ENCODE assay signal across 8 cellular contexts in genomic region chr12:48795550-48796455, GRCh38. TPM values are rescaled to one million over a fixed set of nuclear protein-coding genes. Genes with fewer than 3 reads are reported as not detected.
DNase-seq lines count a peak whose midpoint lies in the region; ATAC-seq and TF ChIP-seq lines count a peak whose summit lies in the region.

No MANE protein-coding gene starts in this region.

- no peak overlapping the region for H4K5ac ChIP-seq in IMR-90 (ENCODE audit: low read depth, low read length)

- CTCF ChIA-PET in IMR-90 (lab: Yijun Ruan, JAX), result interaction anchor here (0.5 to 2.3 kb wide), 11 partner anchors 12 to 644 kb away, joined by 3 to 11 read pairs (median 4); no protein-coding TSS in a partner anchor

- H2BK20ac ChIP-seq in IMR-90 (ENCODE audit: low read depth, low read length), result peak overlapping the region; percentile 7; the same call in 1 of the 2 replicates

- ATAC-seq in IMR-90 (ENCODE audit: low read depth), result peak; percentile 97
- ATAC-seq in activated T-cell treated with anti-CD3 and anti-CD28 coated beads, Interleukin-2, amount 50 U/mL, for 4 hours, result peak; percentile 74 to 81
- peak; percentile 72 to 87 for ATAC-seq in natural killer cell treated with Interleukin-12 subunit alpha and Interleukin-12 subunit beta and Interleukin-15 and Interleukin-18, amount 100 ng/mL, for 72 hours

- H3K23ac ChIP-seq in IMR-90 (ENCODE audit: low read depth, low read length), result no peak overlapping the region

- no peak overlapping the region for H3K56ac ChIP-seq in IMR-90 (ENCODE audit: extremely low read depth, insufficient read depth, low read length)

- TF ChIP-seq CTCF in IMR-90 (conservative IDR thresholded peaks at IDR 0.05; ENCODE audit: low read depth, low read length) (peak; percentile 97), OCI-LY3 (IDR thresholded peaks at IDR 0.05; ENCODE audit: low read depth, low read length) (peak; percentile 95), transverse colon (IDR thresholded peaks at IDR 0.05) (peak; percentile 95 to 100 (median 98))

- peaks cover 1% of the 10 kb centered on the region for H3K4me1 Mint-ChIP-seq in activated T-cell treated with anti-CD3 and anti-CD28 coated beads, Interleukin-2, amount 50 U/mL, for 4 hours (ENCODE audit: low read depth)
- peaks cover 6 to 12% of the 10 kb centered on the region in 2 donors for H3K4me1 Mint-ChIP-seq in natural killer cell treated with Interleukin-12 subunit alpha and Interleukin-12 subunit beta and Interleukin-15 and Interleukin-18, amount 100 ng/mL, for 72 hours (ENCODE audit: low read depth in 2 of 2)

- H3K14ac ChIP-seq in IMR-90 (replicated peaks; ENCODE audit: low read depth, low read length), result no peak overlapping the region

- in situ Hi-C loops in IMR-90 (cut with MboI; ENCODE audit: low sequenced_read_pairs), result loop anchor here (5.0 to 25.0 kb wide), 2 partner anchors 44 to 259 kb away; partner anchors contain the start of gene OR8S1
- in situ Hi-C loops in transverse colon (cut with MboI; ENCODE audit: low pct_ligation_motif_present in 1 of 4, low pct_unique_long_range_greater_than_20kb in 1 of 4, low sequenced_read_pairs in 3 of 4), result loop anchor here in 2 of 4 donors (5.0 kb wide), 2 partner anchors 34 to 44 kb away; no protein-coding TSS in a partner anchor

- no peak overlapping the region for H2BK5ac ChIP-seq in IMR-90 (ENCODE audit: low read depth, low read length, poor library complexity, severe bottlenecking)

- POLR2A ChIA-PET in IMR-90 (lab: Charles Lee; ENCODE audit: unreplicated experiment), result interaction anchor here (0.5 kb wide), 1 partner anchor 56 kb away, joined by 3 read pairs; the partner anchor contains the start of gene DDX23

- no peaks in the 10 kb centered on the region for H3K36me3 Mint-ChIP-seq in activated T-cell treated with anti-CD3 and anti-CD28 coated beads, Interleukin-2, amount 50 U/mL, for 4 hours (ENCODE audit: insufficient read depth)
- H3K36me3 Mint-ChIP-seq in natural killer cell treated with Interleukin-12 subunit alpha and Interleukin-12 subunit beta and Interleukin-15 and Interleukin-18, amount 100 ng/mL, for 72 hours, result no peaks in the 10 kb centered on the region

- H4K91ac ChIP-seq in IMR-90 (ENCODE audit: insufficient read depth, low read depth, low read length), result no peak overlapping the region

- H3K27ac ChIP-seq in IMR-90 (ENCODE audit: insufficient read depth, low read length) (no peak overlapping the region), OCI-LY3 (ENCODE audit: low read length) (no peak overlapping the region), transverse colon (peak overlapping the region; percentile 74 to 85 (median 78))

- peak overlapping the region in 1 of 2 experiments; percentile 78; a peak in 2 of 4 replicates for H4K8ac ChIP-seq in IMR-90 (ENCODE audit: low read depth in 2 of 2, low read length in 2 of 2)

- intact Hi-C loops in IMR-90 (cut with micrococcal nuclease), result loop anchor here (1.0 to 5.0 kb wide), 4 partner anchors 15 to 179 kb away; partner anchors contain the start of gene KANSL2
- intact Hi-C loops in transverse colon (cut with DNase I; ENCODE audit: low total_unique reads), result loop anchor here (2.0 kb wide), 1 partner anchor 41 kb away; no protein-coding TSS in a partner anchor
- intact Hi-C loops in posterior vena cava (cut with DNase I), result loop anchor here (1.0 to 2.0 kb wide), 2 partner anchors 42 to 43 kb away; no protein-coding TSS in a partner anchor

- TF ChIP-seq RAD21 in IMR-90 (IDR thresholded peaks at IDR 0.05; ENCODE audit: low read length), result peak; percentile 94

- H3K18ac ChIP-seq in IMR-90 (ENCODE audit: low read depth, low read length), result no peak overlapping the region

- no TSS peak for BruUV-seq in IMR-90 (replicated peaks; lab: Mats Ljungman, UMichigan)

- no peak for TF ChIP-seq EP300 in transverse colon (IDR thresholded peaks at IDR 0.05; ENCODE audit: low read depth)

- H2AFZ ChIP-seq in IMR-90 (replicated peaks; ENCODE audit: low read length, poor library complexity) (peak overlapping the region; percentile 89), OCI-LY3 (ENCODE audit: low read depth, low read length) (peak overlapping the region; percentile 71)

- no peak overlapping the region for H3K9ac ChIP-seq in IMR-90 (ENCODE audit: low read depth, low read length)
- H3K9ac ChIP-seq in OCI-LY3 (ENCODE audit: low read length), result no peak overlapping the region

- H3K79me1 ChIP-seq in IMR-90 (ENCODE audit: low read depth in 1 of 2, low read length in 2 of 2), result no peaks in the 10 kb centered on the region

- 20% methylated on average over 1 of the region's 12 CpGs; no CpG with 5 or more reads in 1 of the 2 experiments for WGBS in IMR-90 (ENCODE audit: extremely low coverage in 2 of 2, insufficient read length in 1 of 2), 2 experiments
- 22 to 57% methylated on average over 2 to 12 of the region's 12 CpGs for WGBS in transverse colon (ENCODE audit: low coverage in 1 of 2), 2 donors

- H2BK120ac ChIP-seq in IMR-90 (ENCODE audit: low read depth, low read length), result no peak overlapping the region

- H3K9me3 Mint-ChIP-seq in activated T-cell treated with anti-CD3 and anti-CD28 coated beads, Interleukin-2, amount 50 U/mL, for 4 hours, result no peaks in the 10 kb centered on the region
- no peaks in the 10 kb centered on the region for H3K9me3 Mint-ChIP-seq in natural killer cell treated with Interleukin-12 subunit alpha and Interleukin-12 subunit beta and Interleukin-15 and Interleukin-18, amount 100 ng/mL, for 72 hours

- H3K4me2 ChIP-seq in IMR-90 (ENCODE audit: low read depth, low read length) (no peak overlapping the region), OCI-LY3 (ENCODE audit: low read length) (peak overlapping the region; percentile 62)

- peak overlapping the region; percentile 51; the same call in 1 of the 2 replicates for H3K4ac ChIP-seq in IMR-90 (ENCODE audit: low read depth, low read length)

- no peaks in the 10 kb centered on the region for H3K79me2 ChIP-seq in OCI-LY3 (ENCODE audit: low read length)

- no peak overlapping the region for H3K27ac Mint-ChIP-seq in natural killer cell treated with Interleukin-12 subunit alpha and Interleukin-12 subunit beta and Interleukin-15 and Interleukin-18, amount 100 ng/mL, for 72 hours

- H3K9me1 ChIP-seq in IMR-90 (ENCODE audit: insufficient read depth, low read length), result 0 out of 2 replicates have a peak, but pooled peaks cover 5% of the 10 kb centered on the region

- dilution Hi-C loops in IMR-90 (cut with HindIII; ENCODE audit: low sequenced_read_pairs, unreplicated experiment), result no loop called here

- peak overlapping the region; percentile 39; the same call in 1 of the 2 replicates for H2AK5ac ChIP-seq in IMR-90 (ENCODE audit: low read depth, low read length)

- no peak overlapping the region for H3K4me3 Mint-ChIP-seq in activated T-cell treated with anti-CD3 and anti-CD28 coated beads, Interleukin-2, amount 50 U/mL, for 4 hours
- no peak overlapping the region for H3K4me3 Mint-ChIP-seq in natural killer cell treated with Interleukin-12 subunit alpha and Interleukin-12 subunit beta and Interleukin-15 and Interleukin-18, amount 100 ng/mL, for 72 hours

- TF ChIP-seq POLR2A in IMR-90 (IDR thresholded peaks at IDR 0.05; ENCODE audit: low read depth, low read length), result peak; percentile 35; the same call in 1 of the 2 replicates
- TF ChIP-seq POLR2A in transverse colon (IDR thresholded peaks at IDR 0.05), result peak; percentile 45

- H3K36me3 ChIP-seq in IMR-90 (ENCODE audit: control insufficient read depth, insufficient read depth, low read length) (no peaks in the 10 kb centered on the region), OCI-LY3 (replicated peaks; ENCODE audit: low read depth, low read length) (no peaks in the 10 kb centered on the region), transverse colon (no peaks in the 10 kb centered on the region)

- H3K4me3 ChIP-seq in IMR-90 (ENCODE audit: insufficient read depth, low read depth, low read length) (no peak overlapping the region), OCI-LY3 (ENCODE audit: low read length) (peak overlapping the region; percentile 33; the same call in 1 of the 2 replicates), transverse colon (no peak overlapping the region)

- H3K9me3 ChIP-seq in IMR-90 (ENCODE audit: control insufficient read depth, insufficient read depth, low read length), result no peaks in the 10 kb centered on the region
- no peaks in the 10 kb centered on the region for H3K9me3 ChIP-seq in OCI-LY3 (ENCODE audit: insufficient read depth, low read length)
- H3K9me3 ChIP-seq in transverse colon, result no peaks in the 10 kb centered on the region

- H3K27me3 Mint-ChIP-seq in activated T-cell treated with anti-CD3 and anti-CD28 coated beads, Interleukin-2, amount 50 U/mL, for 4 hours (ENCODE audit: low read depth), result peaks cover 7% of the 10 kb centered on the region
- peaks cover 0 to 3% of the 10 kb centered on the region in 2 donors for H3K27me3 Mint-ChIP-seq in natural killer cell treated with Interleukin-12 subunit alpha and Interleukin-12 subunit beta and Interleukin-15 and Interleukin-18, amount 100 ng/mL, for 72 hours

- no peak overlapping the region for H2AK9ac ChIP-seq in IMR-90 (replicated peaks; ENCODE audit: low read depth, low read length, poor library complexity)

- H4K20me1 ChIP-seq in IMR-90 (ENCODE audit: insufficient read depth, low read length), result no peaks in the 10 kb centered on the region
- H4K20me1 ChIP-seq in OCI-LY3 (ENCODE audit: insufficient read depth, low read length), result no peaks in the 10 kb centered on the region

- DNase-seq in EL (peak; percentile 82), IMR-90 (peak; percentile 75), fibroblast of gingiva (ENCODE audit: low read depth) (peak; percentile 59), transverse colon (peak; percentile 84), posterior vena cava (ENCODE audit: low spot score) (no peak)
- DNase-seq in activated T-cell treated with anti-CD3 and anti-CD28 coated beads, Interleukin-2, amount 50 U/mL, for 4 hours, result peak; percentile 48
- DNase-seq in natural killer cell treated with Interleukin-12 subunit alpha and Interleukin-12 subunit beta and Interleukin-15 and Interleukin-18, amount 100 ng/mL, for 72 hours (ENCODE audit: low spot score), result peak; percentile 65

- H3K27me3 ChIP-seq in IMR-90 (ENCODE audit: control insufficient read depth, insufficient read depth, low read length) (no peaks in the 10 kb centered on the region), OCI-LY3 (ENCODE audit: low read depth, low read length) (no peaks in the 10 kb centered on the region), transverse colon (peaks cover 8% of the 10 kb centered on the region)

- H3K4me1 ChIP-seq in IMR-90 (ENCODE audit: control insufficient read depth, insufficient read depth, low read length) (no peaks in the 10 kb centered on the region), OCI-LY3 (ENCODE audit: low read length) (peaks cover 6% of the 10 kb centered on the region), transverse colon (peaks cover 0 to 51% (median 17%) of the 10 kb centered on the region in 4 donors)

- no peak overlapping the region for H2BK15ac ChIP-seq in IMR-90 (ENCODE audit: low read depth, low read length)

RNA-seq across cellular contexts. Expression of gene ADCY6, which starts 6.9 kb away (rescaled TPM):
- total RNA-seq in IMR-90 (2012; rRNA removed), result 18.1 and 18.5 TPM in 2 replicates
- polyA plus RNA-seq in IMR-90 (2012; rRNA removed), result 34.4 and 35.1 TPM in 2 replicates
- 26.6 and 34.5 TPM in 2 replicates for polyA plus RNA-seq in IMR-90 (2012; cell fraction: cytosol; rRNA removed)
- polyA plus RNA-seq in IMR-90 (2012; cell fraction: nucleus; rRNA removed; ENCODE audit: low replicate concordance), result 171 and 194 TPM in 2 replicates
- total RNA-seq in activated T-cell treated with anti-CD3 and anti-CD28 coated beads, Interleukin-2, amount 50 U/mL, for 4 hours, result under 1 TPM; 0.22 to 0.53 (median 0.40) TPM
- under 1 TPM; 0.22 to 0.40 TPM for total RNA-seq in natural killer cell treated with Interleukin-12 subunit alpha and Interleukin-12 subunit beta and Interleukin-15 and Interleukin-18, amount 100 ng/mL, for 72 hours
- 100 to 1,000 TPM; 112 to 170 (median 115) TPM for total RNA-seq in transverse colon
- total RNA-seq in posterior vena cava, result 10 to 100 TPM; 31.6 to 39.2 TPM

RNA-seq across cellular contexts. Expression of gene CACNB3, which starts 22.5 kb away (rescaled TPM):
- total RNA-seq in IMR-90 (2012; rRNA removed) (15.3 and 18.1 TPM in 2 replicates), transverse colon (10 to 100 TPM; 20.6 to 53.5 (median 47.1) TPM), posterior vena cava (10 to 100 TPM; 11.8 to 23.8 TPM)
- 45.1 and 45.2 TPM in 2 replicates for polyA plus RNA-seq in IMR-90 (2012; rRNA removed)
- polyA plus RNA-seq in IMR-90 (2012; cell fraction: cytosol; rRNA removed), result 24.5 and 40.0 TPM in 2 replicates
- 227 and 302 TPM in 2 replicates for polyA plus RNA-seq in IMR-90 (2012; cell fraction: nucleus; rRNA removed; ENCODE audit: low replicate concordance)
- 1 to 10 TPM; 1.7 to 3.5 (median 2.3) TPM for total RNA-seq in activated T-cell treated with anti-CD3 and anti-CD28 coated beads, Interleukin-2, amount 50 U/mL, for 4 hours
- 10 to 100 TPM in 1 of 2 donors, 1 to 10 TPM in 1; 6.9 to 10.7 TPM for total RNA-seq in natural killer cell treated with Interleukin-12 subunit alpha and Interleukin-12 subunit beta and Interleukin-15 and Interleukin-18, amount 100 ng/mL, for 72 hours

RNA-seq across cellular contexts. Expression of gene DDX23, which starts 56.2 kb away (rescaled TPM):
- total RNA-seq in IMR-90 (2012; rRNA removed), result 81.9 and 92.5 TPM in 2 replicates
- polyA plus RNA-seq in IMR-90 (2012; rRNA removed), result 59.1 and 61.8 TPM in 2 replicates
- 26.3 and 32.9 TPM in 2 replicates for polyA plus RNA-seq in IMR-90 (2012; cell fraction: cytosol; rRNA removed)
- polyA plus RNA-seq in IMR-90 (2012; cell fraction: nucleus; rRNA removed; ENCODE audit: low replicate concordance), result 69.4 and 141 TPM in 2 replicates
- total RNA-seq in activated T-cell treated with anti-CD3 and anti-CD28 coated beads, Interleukin-2, amount 50 U/mL, for 4 hours, result 100 to 1,000 TPM; 117 to 127 (median 126) TPM
- 100 to 1,000 TPM; 131 to 162 TPM for total RNA-seq in natural killer cell treated with Interleukin-12 subunit alpha and Interleukin-12 subunit beta and Interleukin-15 and Interleukin-18, amount 100 ng/mL, for 72 hours
- total RNA-seq in transverse colon, result 100 to 1,000 TPM in 1 of 4 donors, 10 to 100 TPM in 3; 82.9 to 143 (median 83.9) TPM
- 10 to 100 TPM; 40.7 to 48.6 TPM for total RNA-seq in posterior vena cava

Comparison
In these comparisons a context has a peak if more than half of its experiments do, and no peak if none do; other contexts are left out.
1. H3K27ac ChIP-seq: peak in transverse colon (4 of 4); none in IMR-90 (single experiment) and OCI-LY3 (single experiment).
2. RNA of gene ADCY6, which starts 6.9 kb away (total RNA-seq): 112 to 170 TPM in transverse colon, 31.6 to 39.2 TPM in posterior vena cava and 18.1 to 18.5 TPM in IMR-90; 0.22 to 0.53 TPM in activated T-cell treated with anti-CD3 and anti-CD28 coated beads, Interleukin-2, amount 50 U/mL, for 4 hours and 0.22 to 0.40 TPM in natural killer cell treated with Interleukin-12 subunit alpha and Interleukin-12 subunit beta and Interleukin-15 and Interleukin-18, amount 100 ng/mL, for 72 hours; every median in the first group is over 10 times any median in the second.
3. Peak in every context shown above with its lines, with median percentiles within 50 percentile points of each other: ATAC-seq and CTCF ChIP-seq.